In genomic region chr6:112183271-112183671, GRCh38 we compare ENCODE assay signal across 2 cellular contexts.
TF ChIP-seq lines count a peak whose summit lies in the region.

No MANE protein-coding gene starts in this region.

TF ChIP-seq in SK-N-SH, 30 proteins besides CTCF, POLR2A, EP300 and RAD21 (continued from another document):
- TF ChIP-seq, protein P1, sequence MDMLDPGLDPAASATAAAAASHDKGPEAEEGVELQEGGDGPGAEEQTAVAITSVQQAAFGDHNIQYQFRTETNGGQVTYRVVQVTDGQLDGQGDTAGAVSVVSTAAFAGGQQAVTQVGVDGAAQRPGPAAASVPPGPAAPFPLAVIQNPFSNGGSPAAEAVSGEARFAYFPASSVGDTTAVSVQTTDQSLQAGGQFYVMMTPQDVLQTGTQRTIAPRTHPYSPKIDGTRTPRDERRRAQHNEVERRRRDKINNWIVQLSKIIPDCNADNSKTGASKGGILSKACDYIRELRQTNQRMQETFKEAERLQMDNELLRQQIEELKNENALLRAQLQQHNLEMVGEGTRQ (IDR thresholded peaks at IDR 0.05; ENCODE audit: borderline replicate concordance, low read depth, low read length) = no peak

TF ChIP-seq in SK-N-SH treated with all-trans-retinoic acid at 6 μM for 48 hours, 23 proteins besides CTCF, POLR2A, EP300 and RAD21 (continued from another document):
- TF ChIP-seq, protein P2, sequence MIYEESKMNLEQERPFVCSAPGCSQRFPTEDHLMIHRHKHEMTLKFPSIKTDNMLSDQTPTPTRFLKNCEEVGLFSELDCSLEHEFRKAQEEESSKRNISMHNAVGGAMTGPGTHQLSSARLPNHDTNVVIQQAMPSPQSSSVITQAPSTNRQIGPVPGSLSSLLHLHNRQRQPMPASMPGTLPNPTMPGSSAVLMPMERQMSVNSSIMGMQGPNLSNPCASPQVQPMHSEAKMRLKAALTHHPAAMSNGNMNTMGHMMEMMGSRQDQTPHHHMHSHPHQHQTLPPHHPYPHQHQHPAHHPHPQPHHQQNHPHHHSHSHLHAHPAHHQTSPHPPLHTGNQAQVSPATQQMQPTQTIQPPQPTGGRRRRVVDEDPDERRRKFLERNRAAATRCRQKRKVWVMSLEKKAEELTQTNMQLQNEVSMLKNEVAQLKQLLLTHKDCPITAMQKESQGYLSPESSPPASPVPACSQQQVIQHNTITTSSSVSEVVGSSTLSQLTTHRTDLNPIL (CRISPR knock-in tag; IDR thresholded peaks at IDR 0.05; ENCODE audit: low read depth) = no peak
- TF ChIP-seq BACH2 (CRISPR knock-in tag; IDR thresholded peaks at IDR 0.05; ENCODE audit: borderline replicate concordance) (no peak), PPARA (CRISPR knock-in tag; IDR thresholded peaks at IDR 0.05; ENCODE audit: borderline replicate concordance) (no peak), ZFP30 (CRISPR knock-in tag; IDR thresholded peaks at IDR 0.05) (no peak), ZNF70 (CRISPR knock-in tag; IDR thresholded peaks at IDR 0.05) (no peak), ZNF8 (CRISPR knock-in tag; IDR thresholded peaks at IDR 0.05) (no peak), GLIS3 (CRISPR knock-in tag; IDR thresholded peaks at IDR 0.05) (no peak), TOX (CRISPR knock-in tag; IDR thresholded peaks at IDR 0.05; ENCODE audit: borderline replicate concordance) (no peak), ARNTL (CRISPR knock-in tag; IDR thresholded peaks at IDR 0.05; ENCODE audit: borderline replicate concordance, low read depth) (no peak)
